8 cellular contexts compared by ENCODE assay signal in the genomic region with DNA sequence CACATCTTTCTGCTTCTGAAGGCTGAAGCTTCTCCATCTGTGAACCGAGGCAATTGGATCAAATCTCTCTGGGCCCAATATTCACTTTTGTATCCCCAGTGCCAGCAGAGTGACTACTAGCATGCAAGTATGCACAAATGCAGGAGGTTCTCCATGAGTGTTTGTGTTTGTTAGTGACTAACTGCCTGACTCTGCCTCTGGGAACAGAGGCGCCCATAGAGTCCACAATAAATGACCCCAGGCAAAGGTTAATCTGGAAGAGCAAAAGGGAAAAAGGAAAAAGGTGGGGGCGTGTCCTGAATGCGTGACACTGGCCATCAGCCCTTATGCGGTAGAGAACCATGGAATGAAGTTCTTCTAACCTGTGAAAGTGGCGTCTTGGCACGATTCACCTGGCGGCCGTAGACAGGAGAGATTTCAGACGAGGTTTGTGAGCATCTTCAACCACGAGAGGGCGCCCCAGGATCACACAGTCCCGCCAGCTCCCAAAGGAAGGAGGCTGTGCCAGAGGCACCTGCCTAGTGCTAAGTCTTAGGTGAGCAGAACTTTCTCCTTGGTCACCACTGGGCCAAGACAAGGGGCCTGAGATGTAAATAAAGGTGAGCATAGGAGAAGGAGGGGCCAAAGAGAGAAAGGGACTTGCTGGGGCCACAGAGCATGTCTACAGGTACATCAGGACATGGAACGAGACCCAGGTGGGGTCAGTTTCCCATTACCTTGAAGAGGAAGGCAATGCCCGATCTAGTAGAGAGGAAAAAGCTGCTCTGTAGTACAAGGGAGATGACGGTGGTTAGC. TPM values are rescaled to one million over a fixed set of nuclear protein-coding genes. Genes with fewer than 3 reads are reported as not detected.
A peak's percentile ranks its signal among the peaks of the same experiment; 100 is the strongest.
DNase-seq lines count a peak whose midpoint lies in the region; ATAC-seq, FAIRE-seq and TF ChIP-seq lines count a peak whose summit lies in the region.

No MANE protein-coding gene starts in this region.

- no peak overlapping the region for H3K14ac ChIP-seq in neuronal stem cell (ENCODE audit: low read length)

- peaks cover 0 to 10% of the 10 kb centered on the region in 2 donors for H3K36me3 ChIP-seq in neuronal stem cell (replicated peaks in 1 of 2; ENCODE audit: control insufficient read depth in 2 of 2, insufficient read depth in 2 of 2, low read length in 2 of 2)

- H3K9me3 ChIP-seq in neuronal stem cell (replicated peaks in 1 of 2; ENCODE audit: control insufficient read depth in 2 of 2, insufficient read depth in 1 of 2, low read depth in 1 of 2, low read length in 2 of 2): no peaks in the 10 kb centered on the region

- WGBS in neuronal stem cell (ENCODE audit: extremely low coverage in 2 of 2, insufficient read length in 2 of 2, insufficient replicate concordance in 1 of 2), 2 donors: no CpG with 5 or more reads among the region's 16 CpGs

- H3K4me1 Mint-ChIP-seq in activated T-cell treated with anti-CD3 and anti-CD28 coated beads, Interleukin-2, amount 50 U/mL, for 72 hours (ENCODE audit: low read depth): peaks cover 12% of the 10 kb centered on the region

- no peaks in the 10 kb centered on the region for H3K9me3 Mint-ChIP-seq in activated T-cell treated with anti-CD3 and anti-CD28 coated beads, Interleukin-2, amount 50 U/mL, for 72 hours

- no peaks in the 10 kb centered on the region for H3K27me3 ChIP-seq in neuronal stem cell (ENCODE audit: control insufficient read depth in 3 of 3, insufficient read depth in 3 of 3, low read depth in 1 of 3, low read length in 3 of 3)

- no peak overlapping the region for H3K4ac ChIP-seq in neuronal stem cell (ENCODE audit: low read length)

- H2BK12ac ChIP-seq in neuronal stem cell (ENCODE audit: low read length): no peak overlapping the region

- H3K4me1 ChIP-seq in neuronal stem cell (ENCODE audit: control insufficient read depth in 2 of 2, insufficient read depth in 1 of 2, low read depth in 1 of 2, low read length in 2 of 2): peaks cover 0 to 6% of the 10 kb centered on the region in 2 donors

- H4K91ac ChIP-seq in neuronal stem cell (ENCODE audit: low read depth, low read length, poor library complexity): no peak overlapping the region

- no peak overlapping the region for H3K9ac ChIP-seq in neuronal stem cell (ENCODE audit: low read depth, low read length, poor library complexity)

- TF ChIP-seq CTCF in fibroblast of villous mesenchyme (IDR thresholded peaks at IDR 0.05; ENCODE audit: insufficient read depth, low read depth, low read length): peak; percentile 88

- no peak overlapping the region for H2AFZ ChIP-seq in neuronal stem cell (ENCODE audit: low read length)

- DNase-seq in ELR (ENCODE audit: low read depth): peak; percentile 81
- DNase-seq in Kasumi-1 (lab: John Stamatoyannopoulos, UW): peak; percentile 73 to 77
- peak; percentile 45 for DNase-seq in RCC 7860 (ENCODE audit: low spot score)
- DNase-seq in activated T-cell treated with anti-CD3 and anti-CD28 coated beads, Interleukin-2, amount 50 U/mL, for 72 hours: peak; percentile 85 to 86
- DNase-seq in fibroblast of villous mesenchyme (ENCODE audit: low read depth): peak; percentile 72
- peak; percentile 82 for DNase-seq in neuronal stem cell (ENCODE audit: low spot score)
- DNase-seq in substantia nigra (lab: John Stamatoyannopoulos, UW): peak in 47 of 49 donors; percentile 10 to 87 (median 60)

- no peak overlapping the region for H3K27ac ChIP-seq in neuronal stem cell (replicated peaks; ENCODE audit: low read length)
- H3K27ac ChIP-seq in substantia nigra (ENCODE audit: low read depth, low read length, poor library complexity, severe bottlenecking): no peak overlapping the region

- H2BK15ac ChIP-seq in neuronal stem cell (ENCODE audit: low read length): no peak overlapping the region

- no peak overlapping the region for H3K4me2 ChIP-seq in neuronal stem cell (ENCODE audit: insufficient read depth, low read length, poor library complexity, severe bottlenecking)

- ATAC-seq in activated T-cell treated with anti-CD3 and anti-CD28 coated beads, Interleukin-2, amount 50 U/mL, for 72 hours (replicated peaks in 1 of 2): peak; percentile 80 to 84
- ATAC-seq in HG02610 (IDR thresholded peaks at IDR 0.05; ENCODE audit: unreplicated experiment): no peak

- no peak overlapping the region for H2BK120ac ChIP-seq in neuronal stem cell (ENCODE audit: low read depth, low read length)

- H3K23ac ChIP-seq in neuronal stem cell (ENCODE audit: low read depth, low read length, poor library complexity): no peak overlapping the region

- no peak overlapping the region for H3K27ac Mint-ChIP-seq in activated T-cell treated with anti-CD3 and anti-CD28 coated beads, Interleukin-2, amount 50 U/mL, for 72 hours

- no peak for FAIRE-seq in RCC 7860 (lab: Jason Lieb, UNC)

- H2AK5ac ChIP-seq in neuronal stem cell (ENCODE audit: low read depth, low read length): no peak overlapping the region

- H3K27me3 Mint-ChIP-seq in activated T-cell treated with anti-CD3 and anti-CD28 coated beads, Interleukin-2, amount 50 U/mL, for 72 hours (ENCODE audit: low read depth): peaks cover 5% of the 10 kb centered on the region

- no peak overlapping the region for H3K4me3 ChIP-seq in fibroblast of villous mesenchyme (ENCODE audit: low read depth, low read length)
- no peak overlapping the region for H3K4me3 ChIP-seq in neuronal stem cell (ENCODE audit: low read length in 2 of 2)

- no peaks in the 10 kb centered on the region for H3K36me3 Mint-ChIP-seq in activated T-cell treated with anti-CD3 and anti-CD28 coated beads, Interleukin-2, amount 50 U/mL, for 72 hours (ENCODE audit: insufficient read depth in 2 of 2)

- H3K18ac ChIP-seq in neuronal stem cell (ENCODE audit: low read length): no peak overlapping the region

- H2BK5ac ChIP-seq in neuronal stem cell (ENCODE audit: low read length): no peak overlapping the region

- no peak overlapping the region for H4K8ac ChIP-seq in neuronal stem cell (ENCODE audit: low read depth, low read length)

- H3K4me3 Mint-ChIP-seq in activated T-cell treated with anti-CD3 and anti-CD28 coated beads, Interleukin-2, amount 50 U/mL, for 72 hours: no peak overlapping the region

- H3K79me1 ChIP-seq in neuronal stem cell (ENCODE audit: low read depth, low read length): no peaks in the 10 kb centered on the region

RNA-seq across cellular contexts. Expression of gene RBPMS2, which starts 44.2 kb away (rescaled TPM):
- under 1 TPM in 1 of 2 donors, not detected in 1; 0.14 TPM for total RNA-seq in activated T-cell treated with anti-CD3 and anti-CD28 coated beads, Interleukin-2, amount 50 U/mL, for 72 hours
- under 0.01 TPM in 1 of 2 replicates, not detected in the other for total RNA-seq in fibroblast of villous mesenchyme
- 33.3 TPM for polyA plus RNA-seq in neuronal stem cell (2013, experiment 1 of 2)
- polyA plus RNA-seq in neuronal stem cell (2013, experiment 2 of 2): 32.1 TPM
